In the genomic region with DNA sequence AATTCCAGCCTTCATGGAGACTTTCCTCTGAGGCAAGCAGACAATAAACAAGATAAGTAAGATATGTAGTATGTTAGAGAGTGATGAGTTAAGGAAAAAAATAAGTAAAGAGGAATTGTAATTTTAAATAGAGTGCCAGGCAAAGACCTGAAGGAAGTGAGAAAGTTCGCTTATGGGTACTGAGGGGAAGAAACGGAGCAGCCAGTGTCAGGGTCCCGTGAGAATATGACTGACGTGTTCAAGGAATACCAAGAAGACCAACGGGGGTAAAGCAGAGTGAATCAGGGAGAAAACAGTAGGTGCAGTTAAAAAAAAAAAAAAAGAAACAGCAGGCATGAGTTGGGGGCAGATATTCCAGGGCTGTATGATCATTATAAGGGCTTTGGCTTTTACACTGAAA, we compare ENCODE assay signal across 17 cellular contexts.
"Had no signal": no experiment of that assay in that cellular context is flagged by ENCODE, and none has a peak within 500 bp of the region (broad histone marks: within the 10 kb centered on the region; RNA-seq: fewer than 3 reads in every experiment).

No MANE protein-coding gene starts in this region.

- H3K4me3 ChIP-seq: esophagus muscularis mucosa, spleen had no signal

- H3K27ac ChIP-seq: epithelial cell of prostate, esophagus muscularis mucosa, foreskin keratinocyte, spleen had no signal

- H3K27ac Mint-ChIP-seq: dendritic cell treated with granulocyte-macrophage colony-stimulating factor and Interleukin-4, amounts not matched to agents 40 ng/mL and 50 ng/mL, for 4 days; nephron had no signal

- DNase-seq: effector memory CD8-positive, alpha-beta T cell; foreskin keratinocyte; kidney; left cardiac atrium; mesendoderm; naive B cell; spleen; stimulated activated CD4-positive, alpha-beta T cell treated with anti-CD3 and anti-CD28 coated beads, Interleukin-15, amount 100 ng/mL, for 24 hours; stimulated activated CD4-positive, alpha-beta T cell treated with anti-CD3 and anti-CD28 coated beads, Interleukin-2, amount 100 ng/mL, for 24 hours; stimulated activated CD4-positive, alpha-beta T cell treated with anti-CD3 and anti-CD28 coated beads, Interleukin-4, amount 100 ng/mL, for 4 hours; stimulated activated naive CD4-positive, alpha-beta T cell treated with Interleukin-2 at 50 U/mL for 16 hours; trophoblast cell had no signal

- H3K9me3 ChIP-seq: esophagus muscularis mucosa, spleen had no signal

- H3K36me3 ChIP-seq: spleen had no signal

- H3K9me3 Mint-ChIP-seq: dendritic cell treated with granulocyte-macrophage colony-stimulating factor and Interleukin-4, amounts not matched to agents 40 ng/mL and 50 ng/mL, for 4 days; effector memory CD8-positive, alpha-beta T cell; naive B cell; nephron had no signal

- H3K4me1 ChIP-seq: esophagus muscularis mucosa, spleen had no signal

- H3K36me3 Mint-ChIP-seq: naive B cell had no signal

- ATAC-seq: effector memory CD8-positive, alpha-beta T cell; left cardiac atrium; sciatic nerve had no signal

- H3K4me3 Mint-ChIP-seq: dendritic cell treated with granulocyte-macrophage colony-stimulating factor and Interleukin-4, amounts not matched to agents 40 ng/mL and 50 ng/mL, for 4 days; effector memory CD8-positive, alpha-beta T cell; naive B cell; nephron had no signal

- H3K4me1 Mint-ChIP-seq: nephron had no signal

- H3K27me3 ChIP-seq: esophagus muscularis mucosa, foreskin keratinocyte, spleen had no signal
